ENCODE assay signal across 8 cellular contexts in the genomic region with DNA sequence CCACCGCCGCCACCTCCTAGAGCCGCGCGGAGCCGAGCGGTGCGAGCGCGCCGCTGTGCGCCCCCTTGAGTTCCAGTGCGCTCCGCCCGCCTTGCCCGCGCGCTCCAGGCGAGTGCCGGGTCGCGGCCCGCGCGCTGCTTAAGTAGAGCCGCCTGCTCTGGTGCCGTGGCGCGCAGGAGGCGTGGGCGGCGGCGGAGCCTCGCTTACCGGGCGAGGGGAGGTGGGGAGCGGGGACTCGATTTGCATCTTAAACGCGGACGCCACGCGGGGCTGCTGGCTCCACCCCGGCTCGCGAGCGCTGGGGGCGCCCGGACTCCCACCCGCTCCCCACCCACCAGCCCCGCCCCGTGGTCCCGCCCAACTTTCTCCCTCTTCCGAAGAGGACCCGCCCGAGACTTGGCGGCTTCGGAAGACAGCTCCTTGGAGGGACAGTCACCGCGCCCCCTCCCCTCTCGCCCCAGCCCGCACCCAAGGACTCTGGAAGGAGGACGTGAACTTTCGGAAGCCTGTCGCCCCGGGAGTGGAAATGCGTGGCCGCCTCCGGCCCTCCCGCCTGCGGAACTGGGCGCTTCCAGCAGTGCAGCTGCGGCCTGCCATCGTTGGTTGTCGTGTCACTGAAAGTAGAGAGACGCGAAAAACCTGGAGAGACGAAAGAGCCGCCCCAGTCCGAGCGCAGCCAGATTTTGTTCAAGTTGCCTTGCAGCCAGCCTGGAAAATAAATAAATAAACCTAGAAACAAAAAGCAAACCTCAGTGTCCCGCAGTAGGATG. TPM values are rescaled to one million over a fixed set of nuclear protein-coding genes. Genes with fewer than 3 reads are reported as not detected.
DNase-seq lines count a peak whose midpoint lies in the region; ATAC-seq and TF ChIP-seq lines count a peak whose summit lies in the region.

A gene (minus strand): TSS at position 114 of the 770 bp plus-strand sequence. CDS start 257 bp downstream, outside the sequence.

- TF ChIP-seq CTCF in CD4-positive, alpha-beta T cell (IDR thresholded peaks at IDR 0.05): no peak
- 0 out of 2 replicates have a peak, but pooled peaks have one; percentile 10 for TF ChIP-seq CTCF in PC-3 (conservative IDR thresholded peaks at IDR 0.05; ENCODE audit: low read depth, low read length)
- peak in 1 of 2 donors; percentile 40 for TF ChIP-seq CTCF in fibroblast of lung (conservative IDR thresholded peaks at IDR 0.05 in 1 of 2, IDR thresholded peaks at IDR 0.05 in 1 of 2; ENCODE audit: low read depth in 1 of 2, low read length in 2 of 2)

- H4K20me1 ChIP-seq in PC-3 (ENCODE audit: low read length) (no peaks in the 10 kb centered on the region), fibroblast of lung (ENCODE audit: control insufficient read depth, extremely low read depth, insufficient read depth, low read length) (no peaks in the 10 kb centered on the region)

- H3K36me3 Mint-ChIP-seq in CD4-positive, alpha-beta T cell (ENCODE audit: low read depth): no peaks in the 10 kb centered on the region
- H3K36me3 Mint-ChIP-seq in naive thymus-derived CD8-positive, alpha-beta T cell: no peaks in the 10 kb centered on the region
- H3K36me3 Mint-ChIP-seq in stimulated activated memory B cell treated with anti-CD40 and anti-IgM and Interleukin-4, amounts not matched to agents 10 μg/mL and 1 μg/mL and 100 μg/mL, for 72 hours: no peaks in the 10 kb centered on the region

- CTCF ChIA-PET in CD4-positive, alpha-beta T cell (lab: Charles Lee): interaction anchor here (0.8 to 1.8 kb wide), 8 partner anchors 17 to 1010 kb away, joined by 3 to 10 read pairs (median 3); no protein-coding TSS in a partner anchor
- CTCF ChIA-PET in PC-3 (lab: Charles Lee): no interaction called here

- peak; percentile 76 for ATAC-seq in CD4-positive, alpha-beta T cell (ENCODE audit: poor library complexity)
- ATAC-seq in GM19351 (IDR thresholded peaks at IDR 0.05; ENCODE audit: unreplicated experiment) (peak; percentile 60), HG03469 (IDR thresholded peaks at IDR 0.05; ENCODE audit: unreplicated experiment) (peak; percentile 55), PC-3 (peak; percentile 74)
- peak; percentile 78 to 80 for ATAC-seq in naive thymus-derived CD8-positive, alpha-beta T cell
- peak; percentile 88 for ATAC-seq in stimulated activated memory B cell treated with anti-CD40 and anti-IgM and Interleukin-4, amounts not matched to agents 10 μg/mL and 1 μg/mL and 100 μg/mL, for 72 hours

- H3K9ac ChIP-seq in PC-3 (ENCODE audit: low read length): peak within 1 kb of the TSS; percentile 66
- peak within 1 kb of the TSS; percentile 64 for H3K9ac ChIP-seq in fibroblast of lung (ENCODE audit: insufficient read depth, low read length)

- H3K79me2 ChIP-seq in PC-3 (ENCODE audit: low read length): peaks cover 15% of the 10 kb centered on the region
- peaks cover 18% of the 10 kb centered on the region for H3K79me2 ChIP-seq in fibroblast of lung (ENCODE audit: control insufficient read depth, insufficient read depth, low read length)

- H3K36me3 ChIP-seq in PC-3 (ENCODE audit: low read depth, low read length) (no peaks in the 10 kb centered on the region), fibroblast of lung (ENCODE audit: control insufficient read depth, insufficient read depth, low read length) (no peaks in the 10 kb centered on the region)

- H3K9me3 Mint-ChIP-seq in CD4-positive, alpha-beta T cell: no peaks in the 10 kb centered on the region
- no peaks in the 10 kb centered on the region for H3K9me3 Mint-ChIP-seq in naive thymus-derived CD8-positive, alpha-beta T cell
- no peaks in the 10 kb centered on the region for H3K9me3 Mint-ChIP-seq in stimulated activated memory B cell treated with anti-CD40 and anti-IgM and Interleukin-4, amounts not matched to agents 10 μg/mL and 1 μg/mL and 100 μg/mL, for 72 hours

- H3K4me3 Mint-ChIP-seq in CD4-positive, alpha-beta T cell: peak within 1 kb of the TSS; percentile 91
- H3K4me3 Mint-ChIP-seq in naive thymus-derived CD8-positive, alpha-beta T cell: peak within 1 kb of the TSS; percentile 85 to 93 (median 91)
- H3K4me3 Mint-ChIP-seq in stimulated activated memory B cell treated with anti-CD40 and anti-IgM and Interleukin-4, amounts not matched to agents 10 μg/mL and 1 μg/mL and 100 μg/mL, for 72 hours: peak within 1 kb of the TSS; percentile 88

- no TSS peak for BruUV-seq in PC-3 (replicated peaks; lab: Mats Ljungman, UMichigan)

- peak within 1 kb of the TSS; percentile 80 for H3K4me3 ChIP-seq in PC-3 (ENCODE audit: low read length)
- H3K4me3 ChIP-seq in fibroblast of lung (replicated peaks in 1 of 4; ENCODE audit: control extremely low read depth in 1 of 4, insufficient read depth in 1 of 4, low read depth in 3 of 4, low read length in 4 of 4): peak within 1 kb of the TSS; percentile 67 to 83 (median 72)

- H3K27me3 Mint-ChIP-seq in CD4-positive, alpha-beta T cell: peaks cover 7% of the 10 kb centered on the region
- H3K27me3 Mint-ChIP-seq in naive thymus-derived CD8-positive, alpha-beta T cell: peaks cover 0 to 11% (median 0%) of the 10 kb centered on the region in 5 donors
- peaks cover 10% of the 10 kb centered on the region for H3K27me3 Mint-ChIP-seq in stimulated activated memory B cell treated with anti-CD40 and anti-IgM and Interleukin-4, amounts not matched to agents 10 μg/mL and 1 μg/mL and 100 μg/mL, for 72 hours

- no peaks in the 10 kb centered on the region for H3F3A ChIP-seq in PC-3 (ENCODE audit: low read length, unreplicated experiment)

- H3K27me3 ChIP-seq in CD4-positive, alpha-beta T cell (ENCODE audit: control insufficient read depth, insufficient read depth, low read length): no peaks in the 10 kb centered on the region
- H3K27me3 ChIP-seq in PC-3 (ENCODE audit: low read length) (no peaks in the 10 kb centered on the region), fibroblast of lung (ENCODE audit: control insufficient read depth, insufficient read depth, low read length) (no peaks in the 10 kb centered on the region)

- peak within 1 kb of the TSS; percentile 82 for H3K27ac Mint-ChIP-seq in CD4-positive, alpha-beta T cell
- H3K27ac Mint-ChIP-seq in naive thymus-derived CD8-positive, alpha-beta T cell: peak within 1 kb of the TSS; percentile 65 to 92 (median 87)
- peak within 1 kb of the TSS; percentile 71 for H3K27ac Mint-ChIP-seq in stimulated activated memory B cell treated with anti-CD40 and anti-IgM and Interleukin-4, amounts not matched to agents 10 μg/mL and 1 μg/mL and 100 μg/mL, for 72 hours

- peak within 1 kb of the TSS; percentile 92 for H2AFZ ChIP-seq in PC-3 (ENCODE audit: low read length)
- peak within 1 kb of the TSS; percentile 72 for H2AFZ ChIP-seq in fibroblast of lung (ENCODE audit: low read length)

- peak; percentile 54 to 81 (median 69) for DNase-seq in CD4-positive, alpha-beta T cell
- DNase-seq in PC-3 (peak; percentile 67), fibroblast of lung (ENCODE audit: low read depth in 2 of 2) (peak; percentile 85 to 87)
- DNase-seq in activated T-helper 1 cell treated with anti-CD3 and anti-CD28 coated beads, Interleukin-2, amount 50 U/mL, for 16 hours (ENCODE audit: low read depth in 1 of 2, low spot score in 1 of 2): peak; percentile 32 to 66
- DNase-seq in naive thymus-derived CD8-positive, alpha-beta T cell: peak; percentile 65 to 94 (median 82)

- H3K27ac ChIP-seq in CD4-positive, alpha-beta T cell (ENCODE audit: low read depth, low read length): no peak within 1 kb of the TSS
- peak within 1 kb of the TSS; percentile 34; the same call in 1 of the 2 replicates for H3K27ac ChIP-seq in PC-3 (ENCODE audit: low read length)
- H3K27ac ChIP-seq in fibroblast of lung (ENCODE audit: insufficient read depth, low read length): peak within 1 kb of the TSS; percentile 52

- POLR2A ChIA-PET in CD4-positive, alpha-beta T cell (lab: Charles Lee): interaction anchor here (0.9 to 3.0 kb wide), 14 partner anchors 9 to 1349 kb away, joined by 3 to 35 read pairs (median 6); a partner anchor contains a TSS
- POLR2A ChIA-PET in PC-3 (lab: Charles Lee; ENCODE audit: unreplicated experiment): interaction anchor here (0.6 kb wide), 1 partner anchor 189 kb away, joined by 5 read pairs; no protein-coding TSS in a partner anchor
- POLR2A ChIA-PET in naive thymus-derived CD8-positive, alpha-beta T cell (lab: Charles Lee): interaction anchor here (0.7 to 3.0 kb wide), 16 partner anchors 8 to 1559 kb away, joined by 3 to 18 read pairs (median 6); a partner anchor contains a TSS

- H3K4me2 ChIP-seq in PC-3 (ENCODE audit: low read length) (peak within 1 kb of the TSS; percentile 95), fibroblast of lung (ENCODE audit: extremely low read depth, insufficient read depth, low read length) (peak within 1 kb of the TSS; percentile 88)

- intact Hi-C loops in CD4-positive, alpha-beta T cell (cut with DNase I, micrococcal nuclease): loop anchor here (1.0 to 10.0 kb wide), 6 partner anchors 64 to 1342 kb away; a partner anchor contains a TSS
- intact Hi-C loops in PC-3 (cut with micrococcal nuclease): loop anchor here (1.0 kb wide), 1 partner anchor 114 kb away; no protein-coding TSS in a partner anchor

- H3K4me1 ChIP-seq in PC-3 (ENCODE audit: insufficient read depth, low read length) (peaks cover 14% of the 10 kb centered on the region; the same call in 1 of the 2 replicates), fibroblast of lung (ENCODE audit: control insufficient read depth, extremely low read depth, insufficient read depth, low read length) (peaks cover 8% of the 10 kb centered on the region)

- no peaks in the 10 kb centered on the region for H3K9me3 ChIP-seq in CD4-positive, alpha-beta T cell (ENCODE audit: control insufficient read depth, low read length)
- H3K9me3 ChIP-seq in PC-3 (ENCODE audit: low read length): no peaks in the 10 kb centered on the region
- H3K9me3 ChIP-seq in fibroblast of lung (ENCODE audit: control insufficient read depth, insufficient read depth, low read depth, low read length): no peaks in the 10 kb centered on the region

- peaks cover 39% of the 10 kb centered on the region for H3K4me1 Mint-ChIP-seq in CD4-positive, alpha-beta T cell (ENCODE audit: low read depth)
- H3K4me1 Mint-ChIP-seq in naive thymus-derived CD8-positive, alpha-beta T cell: peaks cover 12 to 42% (median 33%) of the 10 kb centered on the region in 4 donors
- peaks cover 26% of the 10 kb centered on the region for H3K4me1 Mint-ChIP-seq in stimulated activated memory B cell treated with anti-CD40 and anti-IgM and Interleukin-4, amounts not matched to agents 10 μg/mL and 1 μg/mL and 100 μg/mL, for 72 hours

- no peaks in the 10 kb centered on the region for H3K9me2 ChIP-seq in PC-3 (replicated peaks; ENCODE audit: low read length)

RNA-seq across cellular contexts. Expression of the gene that starts here (rescaled TPM):
- total RNA-seq in CD4-positive, alpha-beta T cell: 1 to 10 TPM; 4.8 to 4.9 TPM
- total RNA-seq in PC-3 (2014; rRNA removed) (7.0 and 7.8 TPM in 2 replicates), fibroblast of lung (35.3 and 36.5 TPM in 2 replicates)
- 9.9 and 48.2 TPM in 2 replicates for polyA plus RNA-seq in fibroblast of lung
- polyA plus RNA-seq in fibroblast of lung (2012): 11.5 and 50.8 TPM in 2 replicates
- 6.5 and 55.8 TPM in 2 replicates for polyA minus RNA-seq in fibroblast of lung (ENCODE audit: low replicate concordance)
- total RNA-seq in naive thymus-derived CD8-positive, alpha-beta T cell: 10 to 100 TPM; 12.8 to 14.0 TPM
- under 1 TPM; 0.29 to 0.58 (median 0.43) TPM for polyA plus RNA-seq in naive thymus-derived CD8-positive, alpha-beta T cell
